In genomic region chr1:64505944-64506658, GRCh38 we compare ENCODE assay signal across 8 cellular contexts. TPM values are rescaled to one million over a fixed set of nuclear protein-coding genes. Genes with fewer than 3 reads are reported as not detected.
DNase-seq lines count a peak whose midpoint lies in the region; ATAC-seq and TF ChIP-seq lines count a peak whose summit lies in the region.

No MANE protein-coding gene starts in this region.

- H3K27ac ChIP-seq in right cardiac atrium (ENCODE audit: low read length) (no peak overlapping the region), spleen (peak overlapping the region in 6 of 8 donors; percentile 39 to 83 (median 74))

- H3K36me3 ChIP-seq in spleen: no peaks in the 10 kb centered on the region

- no peaks in the 10 kb centered on the region for H3K9me3 Mint-ChIP-seq in activated naive CD8-positive, alpha-beta T cell (ENCODE audit: low read depth)

- DNase-seq in DMS 273 treated with DMSO at 0.1 percent for 48 hours (lab: John Stamatoyannopoulos, UW): peak; percentile 17
- peak; percentile 16 for DNase-seq in NCI-H2196 treated with DMSO at 0.1 percent for 48 hours (lab: John Stamatoyannopoulos, UW; ENCODE audit: unreplicated experiment)
- DNase-seq in right cardiac atrium: peak in 1 of 3 donors; percentile 34
- DNase-seq in spleen: no peak
- no peak for DNase-seq in NOMO-1 treated with DMSO at 0.1 percent for 48 hours (lab: John Stamatoyannopoulos, UW; ENCODE audit: unreplicated experiment)
- no peak for DNase-seq in superior temporal gyrus (ENCODE audit: extremely low spot score)

- H3K27me3 Mint-ChIP-seq in activated naive CD8-positive, alpha-beta T cell: no peaks in the 10 kb centered on the region

- H3K27me3 ChIP-seq in right cardiac atrium (ENCODE audit: control insufficient read depth, insufficient read depth): no peaks in the 10 kb centered on the region
- H3K27me3 ChIP-seq in spleen (replicated peaks in 1 of 7): peaks cover 0 to 12% (median 0%) of the 10 kb centered on the region in 7 donors

- TF ChIP-seq CTCF in spleen (IDR thresholded peaks at IDR 0.05 in 8 of 11, conservative IDR thresholded peaks at IDR 0.05 in 3 of 11): no peak

- intact Hi-C loops in right cardiac atrium (cut with DNase I) (no loop called here), spleen (cut with DNase I; ENCODE audit: low total_unique reads) (no loop called here)

- H3K4me3 Mint-ChIP-seq in activated naive CD8-positive, alpha-beta T cell: peak overlapping the region; percentile 87

- peak overlapping the region; percentile 71 for H3K4me3 ChIP-seq in right cardiac atrium (ENCODE audit: low read length)
- peak overlapping the region; percentile 10 to 73 (median 38) for H3K4me3 ChIP-seq in spleen

- H3K9me3 ChIP-seq in right cardiac atrium (ENCODE audit: control insufficient read depth, low read length) (no peaks in the 10 kb centered on the region), spleen (no peaks in the 10 kb centered on the region)

- peak overlapping the region; percentile 41 for H3K27ac Mint-ChIP-seq in activated naive CD8-positive, alpha-beta T cell

- WGBS in right cardiac atrium: 65% methylated on average over 15 of the region's 15 CpGs
- WGBS in spleen, 5 donors: 31 to 47% (median 43%) methylated on average over 15 of the region's 15 CpGs

- peaks cover 34% of the 10 kb centered on the region for H3K4me1 Mint-ChIP-seq in activated naive CD8-positive, alpha-beta T cell (ENCODE audit: low read depth)

- no peak for TF ChIP-seq POLR2A in spleen (IDR thresholded peaks at IDR 0.05)

- H3K4me1 ChIP-seq in right cardiac atrium (ENCODE audit: control insufficient read depth, insufficient read depth, low read length) (peaks cover 5% of the 10 kb centered on the region), spleen (peaks cover 17 to 51% (median 37%) of the 10 kb centered on the region in 6 donors)

- ATAC-seq in right cardiac atrium (no peak), HG02623 (IDR thresholded peaks at IDR 0.05; ENCODE audit: unreplicated experiment) (no peak)

- H3K36me3 Mint-ChIP-seq in activated naive CD8-positive, alpha-beta T cell: no peaks in the 10 kb centered on the region

RNA-seq across cellular contexts. Expression of gene CACHD1, which starts 36.2 kb away (rescaled TPM):
- 1 to 10 TPM; 2.5 to 6.4 (median 3.7) TPM for total RNA-seq in right cardiac atrium
- polyA plus RNA-seq in right cardiac atrium: 1.6 TPM
- 10 to 100 TPM in 6 of 7 donors, 1 to 10 TPM in 1; 9.5 to 17.3 (median 13.0) TPM for total RNA-seq in spleen
- polyA plus RNA-seq in spleen: 1 to 10 TPM; 1.1 to 2.7 (median 1.4) TPM

Comparison
In these comparisons a context has a peak if more than half of its experiments do, and no peak if none do; other contexts are left out.
1. DNase-seq: peak in DMS 273 treated with DMSO at 0.1 percent for 48 hours (single experiment) and NCI-H2196 treated with DMSO at 0.1 percent for 48 hours (single experiment); none in spleen (single experiment), NOMO-1 treated with DMSO at 0.1 percent for 48 hours (single experiment) and superior temporal gyrus (single experiment).